ENCODE assay signal across 10 cellular contexts in the genomic region with DNA sequence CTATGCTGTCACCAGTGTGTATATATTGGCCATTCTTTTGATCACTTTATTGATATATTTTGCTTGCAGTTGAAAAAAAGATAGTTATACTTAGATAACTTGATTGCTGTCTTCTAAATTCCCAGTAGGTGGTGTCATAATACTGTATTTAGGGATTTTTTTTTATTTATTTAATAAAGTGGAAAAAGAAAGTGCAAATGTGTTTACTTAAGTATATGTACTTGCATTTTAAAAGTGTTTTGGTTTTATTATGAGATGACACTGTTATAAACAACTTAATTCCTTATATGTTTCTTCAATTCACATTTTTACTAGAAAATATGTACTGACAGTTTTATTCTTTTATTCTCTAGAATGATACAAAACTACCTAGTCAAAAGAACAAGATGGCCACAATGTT.
A peak's percentile ranks its signal among the peaks of the same experiment; 100 is the strongest.
DNase-seq lines count a peak whose midpoint lies in the region; ATAC-seq and TF ChIP-seq lines count a peak whose summit lies in the region.
"Had no signal": no experiment of that assay in that cellular context is flagged by ENCODE, and none has a peak within 500 bp of the region (broad histone marks: within the 10 kb centered on the region; RNA-seq: fewer than 3 reads in every experiment).

No MANE protein-coding gene starts in this region.

- H3K9me3 ChIP-seq in GM23248 (ENCODE audit: low read depth): no peaks in the 10 kb centered on the region

- no peaks in the 10 kb centered on the region for H3K36me3 ChIP-seq in GM23248 (ENCODE audit: low read depth)

- in situ Hi-C loops in GM23248 (cut with MboI): no loop called here

- no peaks in the 10 kb centered on the region for H3K9me2 ChIP-seq in GM23248 (ENCODE audit: insufficient read depth)

- H3K4me1 Mint-ChIP-seq in activated T-cell treated with anti-CD3 and anti-CD28 coated beads, Interleukin-2, amount 50 U/mL, for 4 hours (ENCODE audit: low read depth): no peaks in the 10 kb centered on the region

- peaks cover 2% of the 10 kb centered on the region for H3K27me3 Mint-ChIP-seq in activated T-cell treated with anti-CD3 and anti-CD28 coated beads, Interleukin-2, amount 50 U/mL, for 4 hours (ENCODE audit: low read depth)

- H3K4me1 ChIP-seq in GM23248 (ENCODE audit: insufficient read depth): peaks cover 10% of the 10 kb centered on the region

- peak; percentile 27 for DNase-seq in A172 (ENCODE audit: low spot score)
- peak; percentile 51 for DNase-seq in GM23248
- peak; percentile 7 for DNase-seq in hepatic stellate cell (ENCODE audit: low spot score)
- DNase-seq in activated T-cell treated with anti-CD3 and anti-CD28 coated beads, Interleukin-2, amount 50 U/mL, for 4 hours: no peak
- DNase-seq in stimulated activated CD4-positive, alpha-beta T cell treated with anti-CD3 and anti-CD28 coated beads, Interleukin-2, amount 100 ng/mL, for 48 hours: no peak
- DNase-seq in NCI-H2081 treated with DMSO at 0.1 percent for 48 hours (lab: John Stamatoyannopoulos, UW): no peak
- DNase-seq: NCI-H345 had no signal

- H4K20me1 ChIP-seq in GM23248 (ENCODE audit: insufficient read depth): no peaks in the 10 kb centered on the region

- H2AFZ ChIP-seq in GM23248: no peak overlapping the region; the same call in 1 of the 2 replicates

- H3K4me3 Mint-ChIP-seq in activated T-cell treated with anti-CD3 and anti-CD28 coated beads, Interleukin-2, amount 50 U/mL, for 4 hours: no peak overlapping the region

- no peaks in the 10 kb centered on the region for H3K79me2 ChIP-seq in GM23248 (ENCODE audit: insufficient read depth)

- ATAC-seq in SK-N-SH treated with all-trans-retinoic acid at 6 μM for 48 hours: peak; percentile 41; the same call in 1 of the 3 replicates
- no peak for ATAC-seq in activated T-cell treated with anti-CD3 and anti-CD28 coated beads, Interleukin-2, amount 50 U/mL, for 4 hours
- no peak for ATAC-seq in HG03196 (IDR thresholded peaks at IDR 0.05; ENCODE audit: unreplicated experiment)
- ATAC-seq: esophagus mucosa had no signal

- H3K27me3 ChIP-seq in GM23248 (replicated peaks; ENCODE audit: insufficient read depth): no peaks in the 10 kb centered on the region

- H3K9me3 Mint-ChIP-seq in activated T-cell treated with anti-CD3 and anti-CD28 coated beads, Interleukin-2, amount 50 U/mL, for 4 hours: peaks cover 6% of the 10 kb centered on the region

- peak overlapping the region; percentile 3 for H3K4me2 ChIP-seq in GM23248 (ENCODE audit: unreplicated experiment)

- peaks cover 8% of the 10 kb centered on the region; the same call in 1 of the 2 replicates for H3F3A ChIP-seq in GM23248 (ENCODE audit: insufficient read depth)

- no peak overlapping the region for H3K27ac ChIP-seq in GM23248

- H3K36me3 Mint-ChIP-seq in activated T-cell treated with anti-CD3 and anti-CD28 coated beads, Interleukin-2, amount 50 U/mL, for 4 hours (ENCODE audit: insufficient read depth): no peaks in the 10 kb centered on the region

- H3K4me3 ChIP-seq in GM23248: no peak overlapping the region

- H3K9ac ChIP-seq in GM23248: no peak overlapping the region

TF ChIP-seq in SK-N-SH treated with all-trans-retinoic acid at 6 μM for 48 hours, 23 proteins besides CTCF, POLR2A, EP300 and RAD21:
- TF ChIP-seq ZNF565 (CRISPR knock-in tag; conservative IDR thresholded peaks at IDR 0.05; ENCODE audit: low read depth) (no peak), PPARA (CRISPR knock-in tag; IDR thresholded peaks at IDR 0.05; ENCODE audit: borderline replicate concordance) (no peak), ARNTL (CRISPR knock-in tag; IDR thresholded peaks at IDR 0.05; ENCODE audit: borderline replicate concordance, low read depth) (no peak), TOX (CRISPR knock-in tag; IDR thresholded peaks at IDR 0.05; ENCODE audit: borderline replicate concordance) (no peak), ZNF8 (CRISPR knock-in tag; IDR thresholded peaks at IDR 0.05) (no peak), ZNF70 (CRISPR knock-in tag; IDR thresholded peaks at IDR 0.05) (no peak), SNAI2 (CRISPR knock-in tag; IDR thresholded peaks at IDR 0.05) (no peak), TCF4 (CRISPR knock-in tag; IDR thresholded peaks at IDR 0.05; ENCODE audit: borderline replicate concordance) (no peak), CSDC2 (CRISPR knock-in tag; IDR thresholded peaks at IDR 0.05) (no peak), ZC3H10 (CRISPR knock-in tag; IDR thresholded peaks at IDR 0.05) (no peak), OSR1 (CRISPR knock-in tag; IDR thresholded peaks at IDR 0.05) (no peak), ESRRG (CRISPR knock-in tag; IDR thresholded peaks at IDR 0.05) (no peak), ZFP3 (CRISPR knock-in tag; IDR thresholded peaks at IDR 0.05) (no peak), ISL1 (CRISPR knock-in tag; IDR thresholded peaks at IDR 0.05) (no peak), ZFP30 (CRISPR knock-in tag; IDR thresholded peaks at IDR 0.05) (no peak)
- TF ChIP-seq, protein P1, sequence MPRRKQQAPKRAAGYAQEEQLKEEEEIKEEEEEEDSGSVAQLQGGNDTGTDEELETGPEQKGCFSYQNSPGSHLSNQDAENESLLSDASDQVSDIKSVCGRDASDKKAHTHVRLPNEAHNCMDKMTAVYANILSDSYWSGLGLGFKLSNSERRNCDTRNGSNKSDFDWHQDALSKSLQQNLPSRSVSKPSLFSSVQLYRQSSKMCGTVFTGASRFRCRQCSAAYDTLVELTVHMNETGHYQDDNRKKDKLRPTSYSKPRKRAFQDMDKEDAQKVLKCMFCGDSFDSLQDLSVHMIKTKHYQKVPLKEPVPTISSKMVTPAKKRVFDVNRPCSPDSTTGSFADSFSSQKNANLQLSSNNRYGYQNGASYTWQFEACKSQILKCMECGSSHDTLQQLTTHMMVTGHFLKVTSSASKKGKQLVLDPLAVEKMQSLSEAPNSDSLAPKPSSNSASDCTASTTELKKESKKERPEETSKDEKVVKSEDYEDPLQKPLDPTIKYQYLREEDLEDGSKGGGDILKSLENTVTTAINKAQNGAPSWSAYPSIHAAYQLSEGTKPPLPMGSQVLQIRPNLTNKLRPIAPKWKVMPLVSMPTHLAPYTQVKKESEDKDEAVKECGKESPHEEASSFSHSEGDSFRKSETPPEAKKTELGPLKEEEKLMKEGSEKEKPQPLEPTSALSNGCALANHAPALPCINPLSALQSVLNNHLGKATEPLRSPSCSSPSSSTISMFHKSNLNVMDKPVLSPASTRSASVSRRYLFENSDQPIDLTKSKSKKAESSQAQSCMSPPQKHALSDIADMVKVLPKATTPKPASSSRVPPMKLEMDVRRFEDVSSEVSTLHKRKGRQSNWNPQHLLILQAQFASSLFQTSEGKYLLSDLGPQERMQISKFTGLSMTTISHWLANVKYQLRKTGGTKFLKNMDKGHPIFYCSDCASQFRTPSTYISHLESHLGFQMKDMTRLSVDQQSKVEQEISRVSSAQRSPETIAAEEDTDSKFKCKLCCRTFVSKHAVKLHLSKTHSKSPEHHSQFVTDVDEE (CRISPR knock-in tag; IDR thresholded peaks at IDR 0.05): no peak
- TF ChIP-seq, protein P2, sequence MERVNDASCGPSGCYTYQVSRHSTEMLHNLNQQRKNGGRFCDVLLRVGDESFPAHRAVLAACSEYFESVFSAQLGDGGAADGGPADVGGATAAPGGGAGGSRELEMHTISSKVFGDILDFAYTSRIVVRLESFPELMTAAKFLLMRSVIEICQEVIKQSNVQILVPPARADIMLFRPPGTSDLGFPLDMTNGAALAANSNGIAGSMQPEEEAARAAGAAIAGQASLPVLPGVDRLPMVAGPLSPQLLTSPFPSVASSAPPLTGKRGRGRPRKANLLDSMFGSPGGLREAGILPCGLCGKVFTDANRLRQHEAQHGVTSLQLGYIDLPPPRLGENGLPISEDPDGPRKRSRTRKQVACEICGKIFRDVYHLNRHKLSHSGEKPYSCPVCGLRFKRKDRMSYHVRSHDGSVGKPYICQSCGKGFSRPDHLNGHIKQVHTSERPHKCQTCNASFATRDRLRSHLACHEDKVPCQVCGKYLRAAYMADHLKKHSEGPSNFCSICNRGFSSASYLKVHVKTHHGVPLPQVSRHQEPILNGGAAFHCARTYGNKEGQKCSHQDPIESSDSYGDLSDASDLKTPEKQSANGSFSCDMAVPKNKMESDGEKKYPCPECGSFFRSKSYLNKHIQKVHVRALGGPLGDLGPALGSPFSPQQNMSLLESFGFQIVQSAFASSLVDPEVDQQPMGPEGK (CRISPR knock-in tag; IDR thresholded peaks at IDR 0.05; ENCODE audit: borderline replicate concordance): no peak
- TF ChIP-seq, protein P3, sequence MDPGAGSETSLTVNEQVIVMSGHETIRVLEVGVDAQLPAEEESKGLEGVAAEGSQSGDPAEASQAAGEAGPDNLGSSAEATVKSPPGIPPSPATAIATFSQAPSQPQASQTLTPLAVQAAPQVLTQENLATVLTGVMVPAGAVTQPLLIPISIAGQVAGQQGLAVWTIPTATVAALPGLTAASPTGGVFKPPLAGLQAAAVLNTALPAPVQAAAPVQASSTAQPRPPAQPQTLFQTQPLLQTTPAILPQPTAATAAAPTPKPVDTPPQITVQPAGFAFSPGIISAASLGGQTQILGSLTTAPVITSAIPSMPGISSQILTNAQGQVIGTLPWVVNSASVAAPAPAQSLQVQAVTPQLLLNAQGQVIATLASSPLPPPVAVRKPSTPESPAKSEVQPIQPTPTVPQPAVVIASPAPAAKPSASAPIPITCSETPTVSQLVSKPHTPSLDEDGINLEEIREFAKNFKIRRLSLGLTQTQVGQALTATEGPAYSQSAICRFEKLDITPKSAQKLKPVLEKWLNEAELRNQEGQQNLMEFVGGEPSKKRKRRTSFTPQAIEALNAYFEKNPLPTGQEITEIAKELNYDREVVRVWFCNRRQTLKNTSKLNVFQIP (CRISPR knock-in tag; IDR thresholded peaks at IDR 0.05; ENCODE audit: borderline replicate concordance, low read depth): no peak
- TF ChIP-seq, protein P4, sequence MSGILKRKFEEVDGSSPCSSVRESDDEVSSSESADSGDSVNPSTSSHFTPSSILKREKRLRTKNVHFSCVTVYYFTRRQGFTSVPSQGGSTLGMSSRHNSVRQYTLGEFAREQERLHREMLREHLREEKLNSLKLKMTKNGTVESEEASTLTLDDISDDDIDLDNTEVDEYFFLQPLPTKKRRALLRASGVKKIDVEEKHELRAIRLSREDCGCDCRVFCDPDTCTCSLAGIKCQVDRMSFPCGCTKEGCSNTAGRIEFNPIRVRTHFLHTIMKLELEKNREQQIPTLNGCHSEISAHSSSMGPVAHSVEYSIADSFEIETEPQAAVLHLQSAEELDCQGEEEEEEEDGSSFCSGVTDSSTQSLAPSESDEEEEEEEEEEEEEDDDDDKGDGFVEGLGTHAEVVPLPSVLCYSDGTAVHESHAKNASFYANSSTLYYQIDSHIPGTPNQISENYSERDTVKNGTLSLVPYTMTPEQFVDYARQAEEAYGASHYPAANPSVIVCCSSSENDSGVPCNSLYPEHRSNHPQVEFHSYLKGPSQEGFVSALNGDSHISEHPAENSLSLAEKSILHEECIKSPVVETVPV (CRISPR knock-in tag; IDR thresholded peaks at IDR 0.05): no peak

Comparison
In these comparisons a context has a peak if more than half of its experiments do, and no peak if none do; other contexts are left out.
1. DNase-seq: peak in A172 (single experiment), GM23248 (single experiment) and hepatic stellate cell (single experiment); none in activated T-cell treated with anti-CD3 and anti-CD28 coated beads, Interleukin-2, amount 50 U/mL, for 4 hours (single experiment), stimulated activated CD4-positive, alpha-beta T cell treated with anti-CD3 and anti-CD28 coated beads, Interleukin-2, amount 100 ng/mL, for 48 hours (0 of 2) and NCI-H2081 treated with DMSO at 0.1 percent for 48 hours (single experiment).